ENCODE assay signal across 11 cellular contexts in genomic region chr3:87898971-87899370, GRCh38.
"Had no signal": no experiment of that assay in that cellular context is flagged by ENCODE, and none has a peak within 500 bp of the region (broad histone marks: within the 10 kb centered on the region; RNA-seq: fewer than 3 reads in every experiment).

No MANE protein-coding gene starts in this region.

- DNase-seq: GM23248, GOT3, H7, H9, HCEC 1CT, HFFc6 had no signal

- H3K9ac ChIP-seq: GM23248 had no signal

- FAIRE-seq: H1, H54 had no signal

- ATAC-seq: GM23338, HCT116 had no signal

- H3K9me3 ChIP-seq: HAP-1 had no signal

- H3K4me1 ChIP-seq: HAP-1 had no signal

- H3K4me3 ChIP-seq: GM23248, GM23338, HAP-1 had no signal

- H3K36me3 ChIP-seq: HAP-1 had no signal

- H3K27ac ChIP-seq: GM23248 had no signal
